Comparison of ENCODE assay signal across 8 cellular contexts in genomic region chr15:101277038-101277822, GRCh38. TPM values are rescaled to one million over a fixed set of nuclear protein-coding genes. Genes with fewer than 3 reads are reported as not detected.
DNase-seq lines count a peak whose midpoint lies in the region; ATAC-seq and TF ChIP-seq lines count a peak whose summit lies in the region.

TSS of gene SELENOS (minus strand) at chr15:101277485. CDS start at chr15:101277417, 68 bp downstream.

- TF ChIP-seq CTCF in GM12865 (IDR thresholded peaks at IDR 0.05; ENCODE audit: insufficient read depth, low read depth, low read length, missing control alignments) (no peak), HFF-Myc (IDR thresholded peaks at IDR 0.05; ENCODE audit: low read depth, low read length, missing control alignments) (no peak), adrenal gland (IDR thresholded peaks at IDR 0.05) (no peak), heart left ventricle (IDR thresholded peaks at IDR 0.05) (peak in 1 of 12 donors; percentile 8), upper lobe of left lung (IDR thresholded peaks at IDR 0.05) (peak in 3 of 6 experiments; percentile 17 to 26 (median 24))

- peak; percentile 86 to 97 (median 95) for ATAC-seq in heart left ventricle
- ATAC-seq in upper lobe of left lung (ENCODE audit: low FRiP score in 2 of 2) = peak; percentile 96 to 98

- H3K9me3 ChIP-seq in adrenal gland (replicated peaks in 1 of 3) = no peaks in the 10 kb centered on the region
- H3K9me3 ChIP-seq in heart left ventricle = no peaks in the 10 kb centered on the region
- no peaks in the 10 kb centered on the region for H3K9me3 ChIP-seq in upper lobe of left lung

- H3K27ac ChIP-seq in adrenal gland (peak within 1 kb of the TSS; percentile 87 to 96 (median 90)), heart left ventricle (peak within 1 kb of the TSS; percentile 82 to 97 (median 94)), upper lobe of left lung (peak within 1 kb of the TSS; percentile 86 to 96 (median 92))

- H3K4me1 ChIP-seq in adrenal gland (replicated peaks in 1 of 2) (peaks cover 9 to 16% of the 10 kb centered on the region in 2 donors), heart left ventricle (peaks cover 6 to 36% (median 18%) of the 10 kb centered on the region in 12 donors), upper lobe of left lung (peaks cover 16 to 24% (median 18%) of the 10 kb centered on the region in 4 donors)

- H3K27me3 ChIP-seq in adrenal gland = no peaks in the 10 kb centered on the region
- no peaks in the 10 kb centered on the region for H3K27me3 ChIP-seq in heart left ventricle
- no peaks in the 10 kb centered on the region for H3K27me3 ChIP-seq in upper lobe of left lung

- H3K4me3 ChIP-seq in GM12865 (ENCODE audit: low read depth, low read length) (peak within 1 kb of the TSS; percentile 79), HFF-Myc (replicated peaks; ENCODE audit: low read depth, low read length) (peak within 1 kb of the TSS; percentile 98), adrenal gland (peak within 1 kb of the TSS; percentile 4 to 85 (median 66)), heart left ventricle (peak within 1 kb of the TSS; percentile 62 to 98 (median 90)), upper lobe of left lung (peak within 1 kb of the TSS; percentile 69 to 93 (median 82))

- H3K36me3 ChIP-seq in adrenal gland (replicated peaks in 1 of 2) (peaks cover 0 to 56% of the 10 kb centered on the region in 2 donors), heart left ventricle (peaks cover 0 to 69% (median 64%) of the 10 kb centered on the region in 9 donors), upper lobe of left lung (peaks cover 27 to 69% (median 46%) of the 10 kb centered on the region in 4 donors)

- intact Hi-C loops in T-helper 1 cell treated with Interleukin-12 subunit alpha and Interleukin-12 subunit beta and Interleukin-4 antibody, amounts not matched to agents 30 ng/mL and 1 ng/mL, for 36 hours (cut with micrococcal nuclease) = loop anchor here (1.0 to 5.0 kb wide), 9 partner anchors 12 to 1350 kb away; partner anchors contain the start of genes ASB7, CHSY1, LINS1 and TARS3
- intact Hi-C loops in adrenal gland (cut with DNase I) (no loop called here), heart left ventricle (cut with DNase I) (loop anchor here in 1 of 10 donors (10.0 kb wide), 1 partner anchor 672 kb away; the partner anchor contains the start of genes ASB7 and LINS1), posterior vena cava (cut with DNase I) (loop anchor here in 1 of 2 donors (2.0 kb wide), 1 partner anchor 44 kb away; no protein-coding TSS in a partner anchor)

- TF ChIP-seq POLR2A in adrenal gland (IDR thresholded peaks at IDR 0.05) (peak; percentile 91 to 95), heart left ventricle (IDR thresholded peaks at IDR 0.05) (peak; percentile 96 to 98), upper lobe of left lung (IDR thresholded peaks at IDR 0.05) (peak in 3 of 4 donors; percentile 84 to 98 (median 91))

- TF ChIP-seq EP300 in upper lobe of left lung (IDR thresholded peaks at IDR 0.05) = peak in 2 of 4 donors; percentile 47 to 51

- 0% methylated on average over 14 to 91 of the region's 91 CpGs for WGBS in adrenal gland, 4 donors
- 0 to 1% (median 1%) methylated on average over 31 to 91 of the region's 91 CpGs for WGBS in heart left ventricle, 4 donors
- 1% methylated on average over 23 to 33 of the region's 91 CpGs for WGBS in upper lobe of left lung, 2 donors

- DNase-seq in GM12865 (ENCODE audit: low read depth) (peak; percentile 93), HFF-Myc (ENCODE audit: extremely low read depth, low read depth) (peak; percentile 26), NAMALWA (ENCODE audit: low spot score) (peak; percentile 91), adrenal gland (peak; percentile 87 to 96 (median 93)), heart left ventricle (peak; percentile 93 to 95 (median 94)), posterior vena cava (ENCODE audit: low spot score) (peak; percentile 98), upper lobe of left lung (peak; percentile 92 to 99)

RNA-seq across cellular contexts. Expression of gene SELENOS, which starts in this region (rescaled TPM):
- total RNA-seq in T-helper 1 cell treated with Interleukin-12 subunit alpha and Interleukin-12 subunit beta and Interleukin-4 antibody, amounts not matched to agents 30 ng/mL and 1 ng/mL, for 36 hours = 61.5 and 62.0 TPM in 2 replicates
- total RNA-seq in adrenal gland (100 to 1,000 TPM in 1 of 8 donors, 10 to 100 TPM in 7; 47.7 to 165 (median 81.6) TPM), heart left ventricle (10 to 100 TPM; 38.7 to 72.4 (median 47.5) TPM), posterior vena cava (10 to 100 TPM; 67.4 to 76.7 TPM), upper lobe of left lung (100 to 1,000 TPM in 2 of 6 donors, 10 to 100 TPM in 4; 48.2 to 106 (median 78.2) TPM)
- polyA plus RNA-seq in adrenal gland (100 to 1,000 TPM in 1 of 3 donors, 10 to 100 TPM in 2; 47.9 to 205 (median 68.8) TPM), heart left ventricle (100 to 1,000 TPM in 1 of 2 donors, 10 to 100 TPM in 1; 52.5 to 209 TPM)

Comparison
In these comparisons a context has a peak if more than half of its experiments do, and no peak if none do; other contexts are left out.
1. Peak in every context shown above with its lines: DNase-seq, ATAC-seq, H3K4me3 ChIP-seq and H3K27ac ChIP-seq.
2. DNase-seq: peak in every context shown above with its lines; median percentile 98 in posterior vena cava; 96 in upper lobe of left lung; 94 in heart left ventricle; 93 in GM12865; 93 in adrenal gland; 91 in NAMALWA; 26 in HFF-Myc.